Comparison of ENCODE assay signal across 11 cellular contexts in the genomic region with DNA sequence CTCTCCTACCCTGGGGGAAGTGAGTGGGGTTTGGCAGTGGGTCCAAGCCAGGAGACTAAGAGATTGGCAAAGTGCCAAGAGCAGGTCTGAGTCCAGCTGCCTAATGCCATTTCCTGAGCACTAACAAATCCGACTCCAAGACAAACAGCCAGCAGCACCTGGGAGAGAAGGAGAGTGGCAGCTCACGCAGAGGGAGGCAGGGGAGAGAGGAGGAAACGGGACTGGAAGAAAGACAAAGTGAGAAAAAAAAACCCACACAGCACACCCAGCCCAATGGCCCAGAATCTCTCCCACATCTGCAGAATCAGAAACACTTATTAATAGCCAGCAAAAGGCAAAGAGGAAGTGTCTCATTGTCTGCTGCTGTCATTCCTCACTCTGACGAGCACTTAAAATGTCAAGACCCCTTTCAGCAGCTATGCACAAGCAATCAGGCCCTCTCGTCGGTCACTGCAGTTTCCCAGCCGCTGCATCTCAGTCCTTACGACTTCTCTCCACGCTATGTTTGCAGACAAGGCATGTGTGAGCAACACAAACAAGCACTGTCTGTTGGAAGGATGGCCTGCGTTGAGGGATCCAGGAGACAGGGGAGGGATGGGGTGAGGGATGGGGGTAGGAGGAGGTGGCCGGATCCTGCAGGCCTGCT.
DNase-seq lines count a peak whose midpoint lies in the region; FAIRE-seq and TF ChIP-seq lines count a peak whose summit lies in the region.
"Had no signal": no experiment of that assay in that cellular context is flagged by ENCODE, and none has a peak within 500 bp of the region (broad histone marks: within the 10 kb centered on the region; RNA-seq: fewer than 3 reads in every experiment).

No MANE protein-coding gene starts in this region.

- H3K27me3 ChIP-seq in Karpas-422 (ENCODE audit: low read length) (no peaks in the 10 kb centered on the region), hepatocyte (no peaks in the 10 kb centered on the region), smooth muscle cell (ENCODE audit: low read depth) (no peaks in the 10 kb centered on the region)
- H3K27me3 ChIP-seq: breast epithelium had no signal

- H3F3A ChIP-seq in smooth muscle cell (ENCODE audit: low read depth) = no peaks in the 10 kb centered on the region

- H3K9ac ChIP-seq in Karpas-422 (ENCODE audit: low read length) (no peak overlapping the region), smooth muscle cell (ENCODE audit: low read depth) (no peak overlapping the region)

- DNase-seq in Caki2 (ENCODE audit: low read depth) (peak; percentile 13), Karpas-422 (peak; percentile 53), NCI-H748 (lab: John Stamatoyannopoulos, UW; ENCODE audit: unreplicated experiment) (peak; percentile 91), hepatocyte (ENCODE audit: low spot score) (peak; percentile 33), D721Med (ENCODE audit: insufficient read length, low spot score) (no peak), Kasumi-1 (lab: John Stamatoyannopoulos, UW) (no peak), smooth muscle cell (lab: John Stamatoyannopoulos, UW; ENCODE audit: unreplicated experiment) (no peak)
- no peak for DNase-seq in activated CD4-positive, alpha-beta T cell treated with anti-CD3 and anti-CD28 coated beads, Interleukin-2, amount 50 U/mL, for 1 hour
- DNase-seq: stimulated activated CD4-positive, alpha-beta T cell treated with anti-CD3 and anti-CD28 coated beads, Interleukin-4, amount 100 ng/mL, for 4 hours had no signal

- no peaks in the 10 kb centered on the region for H3K79me2 ChIP-seq in Karpas-422 (ENCODE audit: low read length)
- no peaks in the 10 kb centered on the region for H3K79me2 ChIP-seq in hepatocyte
- H3K79me2 ChIP-seq in smooth muscle cell (ENCODE audit: low read depth) = no peaks in the 10 kb centered on the region

- TF ChIP-seq CTCF in hepatocyte (IDR thresholded peaks at IDR 0.05; ENCODE audit: poor library complexity) (no peak), D721Med (IDR thresholded peaks at IDR 0.05; ENCODE audit: insufficient read depth, missing control alignments) (no peak), smooth muscle cell (IDR thresholded peaks at IDR 0.05; ENCODE audit: borderline replicate concordance, insufficient read depth, poor library complexity, severe bottlenecking) (no peak)

- in situ Hi-C loops in Caki2 (cut with HindIII; ENCODE audit: low pct_unique_long_range_greater_than_20kb, low sequenced_read_pairs) = no loop called here

- no peaks in the 10 kb centered on the region for H3K9me3 ChIP-seq in Karpas-422 (ENCODE audit: low read length)
- no peaks in the 10 kb centered on the region for H3K9me3 ChIP-seq in hepatocyte (ENCODE audit: low read depth)
- no peaks in the 10 kb centered on the region for H3K9me3 ChIP-seq in smooth muscle cell (replicated peaks; ENCODE audit: low read depth)
- H3K9me3 ChIP-seq: breast epithelium had no signal

- WGBS in hepatocyte (ENCODE audit: low lambda C conversion rate, missing lambda C conversion rate) = 32% methylated on average over 11 of the region's 11 CpGs
- 34% methylated on average over 11 of the region's 11 CpGs for WGBS in smooth muscle cell (ENCODE audit: low lambda C conversion rate)

- no peaks in the 10 kb centered on the region for H4K20me1 ChIP-seq in Karpas-422 (ENCODE audit: insufficient read depth, low read depth, low read length)
- H4K20me1 ChIP-seq in hepatocyte (ENCODE audit: insufficient read depth, poor library complexity, severe bottlenecking) = no peaks in the 10 kb centered on the region
- no peaks in the 10 kb centered on the region for H4K20me1 ChIP-seq in smooth muscle cell (ENCODE audit: low read depth)

- H3K27ac ChIP-seq in Karpas-422 (ENCODE audit: low read length) (no peak overlapping the region), hepatocyte (no peak overlapping the region), smooth muscle cell (ENCODE audit: low read depth) (no peak overlapping the region)
- H3K27ac ChIP-seq: breast epithelium had no signal

- no peak for FAIRE-seq in D721Med (lab: Jason Lieb, UNC)
- FAIRE-seq: TTC549 had no signal

- peaks cover 28% of the 10 kb centered on the region for H3K4me1 ChIP-seq in Karpas-422 (ENCODE audit: low read length)
- peaks cover 10% of the 10 kb centered on the region for H3K4me1 ChIP-seq in hepatocyte (ENCODE audit: insufficient read depth)
- H3K4me1 ChIP-seq in smooth muscle cell (ENCODE audit: low read depth) = no peaks in the 10 kb centered on the region
- H3K4me1 ChIP-seq: breast epithelium had no signal

- no peaks in the 10 kb centered on the region for H3K36me3 ChIP-seq in Karpas-422 (ENCODE audit: insufficient read depth, low read length)
- no peaks in the 10 kb centered on the region for H3K36me3 ChIP-seq in hepatocyte (replicated peaks; ENCODE audit: insufficient read depth, low read depth)
- no peaks in the 10 kb centered on the region for H3K36me3 ChIP-seq in smooth muscle cell (ENCODE audit: low read depth)
- H3K36me3 ChIP-seq: breast epithelium had no signal

- H3K4me2 ChIP-seq in Karpas-422 (ENCODE audit: low read depth, low read length, poor library complexity, severe bottlenecking) (no peak overlapping the region), hepatocyte (no peak overlapping the region), smooth muscle cell (no peak overlapping the region)

- H3K9me2 ChIP-seq in Karpas-422 (replicated peaks; ENCODE audit: insufficient read depth, low read length) (no peaks in the 10 kb centered on the region), hepatocyte (replicated peaks; ENCODE audit: insufficient read depth) (no peaks in the 10 kb centered on the region)

- H2AFZ ChIP-seq in Karpas-422 (ENCODE audit: low read length) (no peak overlapping the region), hepatocyte (no peak overlapping the region), smooth muscle cell (ENCODE audit: low read depth) (no peak overlapping the region)

- H3K4me3 ChIP-seq in Karpas-422 (ENCODE audit: low read length) (no peak overlapping the region), hepatocyte (no peak overlapping the region), smooth muscle cell (no peak overlapping the region)
- H3K4me3 ChIP-seq: breast epithelium had no signal

Comparison
In these comparisons a context has a peak if more than half of its experiments do, and no peak if none do; other contexts are left out.
1. DNase-seq: peak in Caki2 (single experiment), Karpas-422 (single experiment), NCI-H748 (single experiment) and hepatocyte (single experiment); none in activated CD4-positive, alpha-beta T cell treated with anti-CD3 and anti-CD28 coated beads, Interleukin-2, amount 50 U/mL, for 1 hour (single experiment), D721Med (single experiment), Kasumi-1 (0 of 2) and smooth muscle cell (single experiment).